ENCODE assay signal across 21 cellular contexts in genomic region chr4:186074189-186074588, GRCh38. TPM values are rescaled to one million over a fixed set of nuclear protein-coding genes. Genes with fewer than 3 reads are reported as not detected.
DNase-seq lines count a peak whose midpoint lies in the region; ATAC-seq, FAIRE-seq and TF ChIP-seq lines count a peak whose summit lies in the region.
"Had no signal": no experiment of that assay in that cellular context is flagged by ENCODE, and none has a peak within 500 bp of the region (broad histone marks: within the 10 kb centered on the region; RNA-seq: fewer than 3 reads in every experiment).

No MANE protein-coding gene starts in this region.

- H3K27me3 ChIP-seq in right lobe of liver = no peaks in the 10 kb centered on the region
- H3K27me3 ChIP-seq in HepG2 (ENCODE audit: control insufficient read depth in 1 of 2, insufficient read depth in 2 of 2, low read length in 2 of 2) = peaks cover 0 to 9% of the 10 kb centered on the region in 2 experiments; a peak in 3 of 5 replicates
- H3K27me3 ChIP-seq in right atrium auricular region = no peaks in the 10 kb centered on the region
- H3K27me3 ChIP-seq in aorta (ENCODE audit: control insufficient read depth in 1 of 2, insufficient read depth in 2 of 2, low read length in 1 of 2) = no peaks in the 10 kb centered on the region
- H3K27me3 ChIP-seq: heart left ventricle, testis had no signal

- no peak for TF ChIP-seq POLR2A in right lobe of liver (IDR thresholded peaks at IDR 0.05)
- TF ChIP-seq POLR2A in HepG2 (IDR thresholded peaks at IDR 0.05; ENCODE audit: insufficient read depth in 1 of 2, low read depth in 2 of 2, low read length in 2 of 2) = no peak

- H3K27me3 Mint-ChIP-seq in nephron progenitor cell (ENCODE audit: low read depth, poor library complexity) = peaks cover 2% of the 10 kb centered on the region
- H3K27me3 Mint-ChIP-seq in activated naive CD4-positive, alpha-beta T cell treated with anti-CD3 and anti-CD28 coated beads for 36 hours (ENCODE audit: low read depth) = no peaks in the 10 kb centered on the region
- H3K27me3 Mint-ChIP-seq: activated CD4-positive, alpha-beta memory T cell treated with anti-CD3 and anti-CD28 coated beads, Interleukin-2, amount 10 ng/mL, durations not matched to agents 7 days and 5 days; CD4-positive, CD25-positive, alpha-beta regulatory T cell had no signal

- in situ Hi-C loops in HepG2 (cut with HindIII; ENCODE audit: extremely low pct_ligation_motif_present, low pct_unique_long_range_greater_than_20kb) = no loop called here

- intact Hi-C loops in right lobe of liver (cut with DNase I) = loop anchor here in 1 of 2 donors (10.0 kb wide), 1 partner anchor 61 kb away; no protein-coding TSS in a partner anchor
- intact Hi-C loops in HepG2 (cut with micrococcal nuclease; ENCODE audit: unreplicated experiment) = no loop called here
- intact Hi-C loops in aorta (cut with DNase I) = no loop called here
- intact Hi-C loops in activated naive CD4-positive, alpha-beta T cell treated with anti-CD3 and anti-CD28 coated beads for 36 hours (cut with micrococcal nuclease) = no loop called here

- H2AFZ ChIP-seq in HepG2 (ENCODE audit: low read length) = no peak overlapping the region

- CTCF ChIA-PET in HepG2 (lab: Yijun Ruan, JAX; ENCODE audit: low intra/inter-chr PET ratio, low total read pairs) = no interaction called here
- CTCF ChIA-PET in activated naive CD4-positive, alpha-beta T cell treated with anti-CD3 and anti-CD28 coated beads for 36 hours (lab: Charles Lee) = no interaction called here

- peaks cover 5% of the 10 kb centered on the region for H3K9me3 Mint-ChIP-seq in nephron progenitor cell
- no peaks in the 10 kb centered on the region for H3K9me3 Mint-ChIP-seq in activated naive CD4-positive, alpha-beta T cell treated with anti-CD3 and anti-CD28 coated beads for 36 hours
- H3K9me3 Mint-ChIP-seq: activated B cell treated with CpG ODN at 0.5 μM for 24 hours; activated CD4-positive, alpha-beta memory T cell treated with anti-CD3 and anti-CD28 coated beads, Interleukin-2, amount 10 ng/mL, durations not matched to agents 7 days and 5 days; activated naive CD4-positive, alpha-beta T cell treated with anti-CD3 and anti-CD28 coated beads, Interleukin-2, amount 10 ng/mL, durations not matched to agents 7 days and 5 days; CD4-positive, CD25-positive, alpha-beta regulatory T cell; endodermal cell; T-helper 2 cell treated with Interferon-gamma antibody and Interleukin-4, amounts not matched to agents 5 μg/mL and 100 μg/mL, for 36 hours had no signal

- TF ChIP-seq EP300 in HepG2 (IDR thresholded peaks at IDR 0.05; ENCODE audit: low read depth in 2 of 2, low read length in 2 of 2) = no peak
- TF ChIP-seq EP300 in HepG2 (CRISPR knock-in tag; IDR thresholded peaks at IDR 0.05; ENCODE audit: borderline replicate concordance) = no peak

- TF ChIP-seq RAD21 in HepG2 (CRISPR knock-in tag; IDR thresholded peaks at IDR 0.05) = no peak

- H3K4me2 ChIP-seq in HepG2 (ENCODE audit: low read depth, low read length) = no peak overlapping the region

- no TSS peak for BruUV-seq in HepG2 (replicated peaks; lab: Mats Ljungman, UMichigan)

- no peak overlapping the region for H3K27ac ChIP-seq in right lobe of liver
- no peak overlapping the region for H3K27ac ChIP-seq in HepG2 (ENCODE audit: extremely low read length, insufficient read depth, low read length)
- peak overlapping the region; percentile 18 to 42 for H3K27ac ChIP-seq in right atrium auricular region
- H3K27ac ChIP-seq in aorta (ENCODE audit: low read depth in 1 of 2, low read length in 2 of 2) = no peak overlapping the region
- H3K27ac ChIP-seq: heart left ventricle, testis had no signal

- no peak for FAIRE-seq in HepG2 (lab: Jason Lieb, UNC)

- TF ChIP-seq CTCF in right lobe of liver (IDR thresholded peaks at IDR 0.05) = no peak
- TF ChIP-seq CTCF in HepG2 (CRISPR knock-in tag; IDR thresholded peaks at IDR 0.05) = no peak
- TF ChIP-seq CTCF in right atrium auricular region (IDR thresholded peaks at IDR 0.05) = no peak
- no peak for TF ChIP-seq CTCF in nephron progenitor cell (IDR thresholded peaks at IDR 0.05)

- H3K27ac Mint-ChIP-seq in nephron progenitor cell = peak overlapping the region; percentile 25
- no peak overlapping the region for H3K27ac Mint-ChIP-seq in activated naive CD4-positive, alpha-beta T cell treated with anti-CD3 and anti-CD28 coated beads for 36 hours
- H3K27ac Mint-ChIP-seq: activated B cell treated with CpG ODN at 0.5 μM for 24 hours; activated CD4-positive, alpha-beta memory T cell treated with anti-CD3 and anti-CD28 coated beads, Interleukin-2, amount 10 ng/mL, durations not matched to agents 7 days and 5 days; activated naive CD4-positive, alpha-beta T cell treated with anti-CD3 and anti-CD28 coated beads, Interleukin-2, amount 10 ng/mL, durations not matched to agents 7 days and 5 days; CD4-positive, CD25-positive, alpha-beta regulatory T cell; endodermal cell; progenitor cell of endocrine pancreas; T-helper 2 cell treated with Interferon-gamma antibody and Interleukin-4, amounts not matched to agents 5 μg/mL and 100 μg/mL, for 36 hours had no signal

- DNase-seq in right lobe of liver = no peak
- DNase-seq in HepG2 (ENCODE audit: low spot score) = no peak
- no peak for DNase-seq in right atrium auricular region (ENCODE audit: low spot score)
- no peak for DNase-seq in nephron progenitor cell
- DNase-seq in aorta = no peak
- no peak for DNase-seq in NCI-H1048 (lab: John Stamatoyannopoulos, UW)
- DNase-seq in activated naive CD4-positive, alpha-beta T cell treated with anti-CD3 and anti-CD28 coated beads for 36 hours = no peak
- DNase-seq in NCI-H2081 (lab: John Stamatoyannopoulos, UW) = no peak
- DNase-seq: activated B cell treated with CpG ODN at 0.5 μM for 24 hours; activated CD4-positive, alpha-beta memory T cell treated with anti-CD3 and anti-CD28 coated beads, Interleukin-2, amount 10 ng/mL, durations not matched to agents 7 days and 5 days; activated naive CD4-positive, alpha-beta T cell treated with anti-CD3 and anti-CD28 coated beads, Interleukin-2, amount 10 ng/mL, durations not matched to agents 7 days and 5 days; CD4-positive, CD25-positive, alpha-beta regulatory T cell; DMS79 treated with DMSO at 0.1 percent for 48 hours; endodermal cell; heart left ventricle; NCI-H2171 treated with DMSO at 0.1 percent for 48 hours; stimulated activated CD4-positive, alpha-beta T cell treated with anti-CD3 and anti-CD28 coated beads, Interleukin-12 subunit alpha, Interleukin-12 subunit beta, amount 100 ng/mL, for 4 hours; testis had no signal

- H3K9me3 ChIP-seq in right lobe of liver (no peaks in the 10 kb centered on the region), HepG2 (ENCODE audit: low read length) (no peaks in the 10 kb centered on the region), right atrium auricular region (no peaks in the 10 kb centered on the region), aorta (ENCODE audit: control insufficient read depth, low read length) (no peaks in the 10 kb centered on the region)
- H3K9me3 ChIP-seq: heart left ventricle, testis had no signal

- H4K20me1 ChIP-seq in HepG2 (ENCODE audit: insufficient read depth, low read length) = no peaks in the 10 kb centered on the region

- ATAC-seq in right lobe of liver (peak in 3 of 4 donors; percentile 39 to 47 (median 45)), HepG2 (no peak), aorta (ENCODE audit: low FRiP score) (peak; percentile 46)

- H3K79me2 ChIP-seq in HepG2 (ENCODE audit: insufficient read depth, low read length) = no peaks in the 10 kb centered on the region

- H3K4me3 Mint-ChIP-seq in nephron progenitor cell = no peak overlapping the region
- H3K4me3 Mint-ChIP-seq in activated naive CD4-positive, alpha-beta T cell treated with anti-CD3 and anti-CD28 coated beads for 36 hours = no peak overlapping the region
- H3K4me3 Mint-ChIP-seq: activated B cell treated with CpG ODN at 0.5 μM for 24 hours; activated CD4-positive, alpha-beta memory T cell treated with anti-CD3 and anti-CD28 coated beads, Interleukin-2, amount 10 ng/mL, durations not matched to agents 7 days and 5 days; activated naive CD4-positive, alpha-beta T cell treated with anti-CD3 and anti-CD28 coated beads, Interleukin-2, amount 10 ng/mL, durations not matched to agents 7 days and 5 days; endodermal cell; T-helper 2 cell treated with Interferon-gamma antibody and Interleukin-4, amounts not matched to agents 5 μg/mL and 100 μg/mL, for 36 hours had no signal

- H3K9ac ChIP-seq in HepG2 (ENCODE audit: insufficient read depth, low read depth, low read length) = no peak overlapping the region

- peaks cover 14% of the 10 kb centered on the region for H3K4me1 Mint-ChIP-seq in nephron progenitor cell
- peaks cover 4% of the 10 kb centered on the region for H3K4me1 Mint-ChIP-seq in activated naive CD4-positive, alpha-beta T cell treated with anti-CD3 and anti-CD28 coated beads for 36 hours (ENCODE audit: low read depth)

- peaks cover 0 to 9% (median 0%) of the 10 kb centered on the region in 4 donors for H3K36me3 ChIP-seq in right lobe of liver
- no peaks in the 10 kb centered on the region for H3K36me3 ChIP-seq in HepG2 (replicated peaks in 1 of 2; ENCODE audit: control insufficient read depth in 1 of 2, insufficient read depth in 2 of 2, low read length in 2 of 2)
- H3K36me3 ChIP-seq in right atrium auricular region = no peaks in the 10 kb centered on the region
- H3K36me3 ChIP-seq in aorta (ENCODE audit: control insufficient read depth in 1 of 2, insufficient read depth in 2 of 2, low read length in 1 of 2) = no peaks in the 10 kb centered on the region

- no peaks in the 10 kb centered on the region for H3K36me3 Mint-ChIP-seq in nephron progenitor cell (ENCODE audit: low read depth)
- H3K36me3 Mint-ChIP-seq in activated naive CD4-positive, alpha-beta T cell treated with anti-CD3 and anti-CD28 coated beads for 36 hours (ENCODE audit: low read depth) = no peaks in the 10 kb centered on the region
- H3K36me3 Mint-ChIP-seq: activated naive CD4-positive, alpha-beta T cell treated with anti-CD3 and anti-CD28 coated beads, Interleukin-2, amount 10 ng/mL, durations not matched to agents 7 days and 5 days; CD4-positive, CD25-positive, alpha-beta regulatory T cell had no signal

- H3K4me3 ChIP-seq in right lobe of liver = no peak overlapping the region
- H3K4me3 ChIP-seq in HepG2 (replicated peaks in 1 of 3; ENCODE audit: insufficient read depth in 1 of 3, low read depth in 2 of 3, low read length in 3 of 3) = no peak overlapping the region
- no peak overlapping the region for H3K4me3 ChIP-seq in right atrium auricular region
- no peak overlapping the region for H3K4me3 ChIP-seq in aorta (ENCODE audit: low read length in 2 of 2)
- H3K4me3 ChIP-seq: heart left ventricle, testis had no signal

- peaks cover 0 to 6% (median 0%) of the 10 kb centered on the region in 4 donors for H3K4me1 ChIP-seq in right lobe of liver
- peaks cover 10% of the 10 kb centered on the region for H3K4me1 ChIP-seq in HepG2 (ENCODE audit: insufficient read depth, low read length)
- peaks cover 0 to 9% of the 10 kb centered on the region in 2 donors for H3K4me1 ChIP-seq in right atrium auricular region
- no peaks in the 10 kb centered on the region for H3K4me1 ChIP-seq in aorta (ENCODE audit: control insufficient read depth in 1 of 2, insufficient read depth in 2 of 2, low read length in 2 of 2)
- H3K4me1 ChIP-seq: testis had no signal

- 69% methylated on average over 7 of the region's 7 CpGs for WGBS in right lobe of liver (ENCODE audit: insufficient coverage, low coverage, low lambda C conversion rate, missing lambda C conversion rate)
- 44% methylated on average over 7 of the region's 7 CpGs for WGBS in HepG2 (ENCODE audit: low lambda C conversion rate)
- WGBS in aorta, 2 donors = 77 to 78% methylated on average over 7 of the region's 7 CpGs

- POLR2A ChIA-PET in HepG2 (lab: Yijun Ruan, JAX) = no interaction called here

RNA-seq across cellular contexts. Expression of gene TLR3, which starts 5.2 kb away (rescaled TPM):
- 10 to 100 TPM in 2 of 6 experiments, 1 to 10 TPM in 4; 6.8 to 14.9 (median 9.2) TPM for total RNA-seq in right lobe of liver
- total RNA-seq in HepG2 (2016; rRNA removed; fragmentation: Illumina TruSeq; extraction: Trizol) = 0.07 and 0.11 TPM in 2 replicates
- not detected in 2 replicates for total RNA-seq in HepG2 (2016; cell fraction: cytosol; rRNA removed; fragmentation: Illumina TruSeq; extraction: Trizol; ENCODE audit: low read depth)
- total RNA-seq in HepG2 (2016; cell fraction: insoluble cytoplasmic fraction; rRNA removed; fragmentation: Illumina TruSeq; extraction: Trizol) = 0.07 and 0.13 TPM in 2 replicates
- total RNA-seq in HepG2 (2016; cell fraction: membrane; rRNA removed; fragmentation: Illumina TruSeq; extraction: Trizol) = 0.10 TPM in 1 of 2 replicates, not detected in the other
- 0.22 and 0.31 TPM in 2 replicates for total RNA-seq in HepG2 (2016; cell fraction: nucleus; rRNA removed; fragmentation: Illumina TruSeq; extraction: Trizol)
- 0.20 and 0.38 TPM in 2 replicates for polyA plus RNA-seq in HepG2 (2011; rRNA removed)
- 0.20 and 0.45 TPM in 2 replicates for polyA plus RNA-seq in HepG2 (2011; cell fraction: cytosol; rRNA removed)
- polyA plus RNA-seq in HepG2 (2011; cell fraction: nucleus; rRNA removed) = 0.07 TPM in 1 of 2 replicates, not detected in the other
- 0.72 and 1.6 TPM in 2 replicates for polyA plus RNA-seq in HepG2 (2012)
- polyA plus RNA-seq in HepG2 (2016; cell fraction: cytosol; fragmentation: Illumina TruSeq; extraction: Trizol; ENCODE audit: low read depth) = not detected in 2 replicates
- polyA plus RNA-seq in HepG2 (2016; cell fraction: insoluble cytoplasmic fraction; fragmentation: Illumina TruSeq; extraction: Trizol; ENCODE audit: low read depth) = not detected in 2 replicates
- 0.15 TPM in 1 of 2 replicates, not detected in the other for polyA plus RNA-seq in HepG2 (2016; cell fraction: membrane; fragmentation: Illumina TruSeq; extraction: Trizol; ENCODE audit: low read depth)
- polyA plus RNA-seq in HepG2 (2016; cell fraction: nucleus; fragmentation: Illumina TruSeq; extraction: Trizol; ENCODE audit: insufficient read depth, low read depth) = not detected in 2 replicates
- polyA minus RNA-seq in HepG2 (2011; rRNA and poly(A)+ RNA removed; ENCODE audit: low replicate concordance) = 0.66 and 11.4 TPM in 2 replicates
- polyA minus RNA-seq in HepG2 (2011; cell fraction: cytosol; rRNA and poly(A)+ RNA removed) = 0.69 TPM in 1 of 2 replicates, not detected in the other
- polyA minus RNA-seq in HepG2 (2011; cell fraction: nucleus; rRNA and poly(A)+ RNA removed) = 0.25 and 0.52 TPM in 2 replicates
- total RNA-seq in right atrium auricular region = 1 to 10 TPM; 3.0 to 3.5 TPM
- total RNA-seq in aorta = 10 to 100 TPM in 1 of 2 donors, 1 to 10 TPM in 1; 6.2 to 14.9 TPM
- 1 to 10 TPM; 2.0 to 2.2 TPM for polyA plus RNA-seq in aorta
- not detected for total RNA-seq in activated naive CD4-positive, alpha-beta T cell treated with anti-CD3 and anti-CD28 coated beads for 36 hours
- total RNA-seq: activated B cell treated with CpG ODN at 0.5 μM for 24 hours, progenitor cell of endocrine pancreas had no signal
- polyA plus RNA-seq: neural cell had no signal

RNA-seq across cellular contexts. Expression of gene FAM149A, which starts 30.3 kb away (rescaled TPM):
- 10 to 100 TPM; 19.8 to 33.1 (median 23.0) TPM for total RNA-seq in right lobe of liver
- total RNA-seq in HepG2 (2016; rRNA removed; fragmentation: Illumina TruSeq; extraction: Trizol) = not detected in 2 replicates
- total RNA-seq in HepG2 (2016; cell fraction: cytosol; rRNA removed; fragmentation: Illumina TruSeq; extraction: Trizol; ENCODE audit: low read depth) = not detected in 2 replicates
- not detected in 2 replicates for total RNA-seq in HepG2 (2016; cell fraction: insoluble cytoplasmic fraction; rRNA removed; fragmentation: Illumina TruSeq; extraction: Trizol)
- total RNA-seq in HepG2 (2016; cell fraction: membrane; rRNA removed; fragmentation: Illumina TruSeq; extraction: Trizol) = not detected in 2 replicates
- total RNA-seq in HepG2 (2016; cell fraction: nucleus; rRNA removed; fragmentation: Illumina TruSeq; extraction: Trizol) = not detected in 2 replicates
- polyA plus RNA-seq in HepG2 (2011; rRNA removed) = not detected in 2 replicates
- 0.07 TPM in 1 of 2 replicates, not detected in the other for polyA plus RNA-seq in HepG2 (2011; cell fraction: cytosol; rRNA removed)
- 0.31 TPM in 1 of 2 replicates, not detected in the other for polyA plus RNA-seq in HepG2 (2011; cell fraction: nucleus; rRNA removed)
- not detected in 2 replicates for polyA plus RNA-seq in HepG2 (2012)
- polyA plus RNA-seq in HepG2 (2016; cell fraction: cytosol; fragmentation: Illumina TruSeq; extraction: Trizol; ENCODE audit: low read depth) = not detected in 2 replicates
- polyA plus RNA-seq in HepG2 (2016; cell fraction: insoluble cytoplasmic fraction; fragmentation: Illumina TruSeq; extraction: Trizol; ENCODE audit: low read depth) = not detected in 2 replicates
- not detected in 2 replicates for polyA plus RNA-seq in HepG2 (2016; cell fraction: membrane; fragmentation: Illumina TruSeq; extraction: Trizol; ENCODE audit: low read depth)
- polyA plus RNA-seq in HepG2 (2016; cell fraction: nucleus; fragmentation: Illumina TruSeq; extraction: Trizol; ENCODE audit: insufficient read depth, low read depth) = not detected in 2 replicates
- polyA minus RNA-seq in HepG2 (2011; rRNA and poly(A)+ RNA removed; ENCODE audit: low replicate concordance) = not detected in 2 replicates
- not detected in 2 replicates for polyA minus RNA-seq in HepG2 (2011; cell fraction: cytosol; rRNA and poly(A)+ RNA removed)
- not detected in 2 replicates for polyA minus RNA-seq in HepG2 (2011; cell fraction: nucleus; rRNA and poly(A)+ RNA removed)
- total RNA-seq in right atrium auricular region = 1 to 10 TPM; 6.7 to 6.8 TPM
- 10 to 100 TPM in 1 of 2 donors, 1 to 10 TPM in 1; 7.9 to 17.8 TPM for total RNA-seq in aorta
- polyA plus RNA-seq in aorta = 10 to 100 TPM; 12.8 to 25.8 TPM
- total RNA-seq in activated naive CD4-positive, alpha-beta T cell treated with anti-CD3 and anti-CD28 coated beads for 36 hours = under 1 TPM; 0.36 to 0.42 TPM
- total RNA-seq: activated B cell treated with CpG ODN at 0.5 μM for 24 hours had no signal

Comparison
In these comparisons a context has a peak if more than half of its experiments do, and no peak if none do; other contexts are left out.
1. H3K27ac ChIP-seq: peak in right atrium auricular region (2 of 2); none in right lobe of liver (0 of 3), HepG2 (single experiment) and aorta (0 of 2).